In the genomic region with DNA sequence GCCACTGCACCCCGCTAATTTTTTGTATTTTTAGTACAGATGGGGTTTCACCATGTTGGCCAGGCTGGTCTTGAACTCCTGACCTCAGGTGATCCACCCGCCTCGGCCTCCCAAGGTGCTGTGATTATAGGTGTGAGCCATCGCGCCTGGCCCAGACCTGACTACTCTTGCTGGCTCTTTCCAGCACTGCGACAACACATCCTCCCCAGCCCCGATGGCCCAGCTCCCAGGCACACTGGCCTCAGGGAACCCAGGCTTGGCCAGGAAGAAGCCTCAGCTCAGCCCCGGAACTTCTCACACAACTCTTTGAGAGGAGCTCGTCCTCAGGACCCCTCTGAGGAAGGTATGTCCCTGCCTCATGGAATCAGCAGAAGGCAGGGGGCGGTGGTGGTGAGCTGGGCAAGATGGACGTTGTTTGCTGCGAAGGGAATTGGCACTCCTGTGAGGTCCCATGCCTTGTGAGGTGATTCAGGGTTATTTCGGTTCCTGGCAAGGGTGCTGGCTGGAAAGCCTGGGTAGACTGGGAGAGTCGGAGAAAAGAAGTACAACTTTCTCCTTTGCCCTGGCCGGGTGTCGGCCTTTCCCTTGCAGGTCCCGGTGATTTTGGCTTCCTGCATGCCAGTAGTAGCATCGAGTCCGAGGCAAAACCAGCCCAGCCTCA, we compare ENCODE assay signal across 16 cellular contexts. TPM values are rescaled to one million over a fixed set of nuclear protein-coding genes. Genes with fewer than 3 reads are reported as not detected.
"Had no signal": no experiment of that assay in that cellular context is flagged by ENCODE, and none has a peak within 500 bp of the region (broad histone marks: within the 10 kb centered on the region; RNA-seq: fewer than 3 reads in every experiment).

No MANE protein-coding gene starts in this region.

- H3K4me3 Mint-ChIP-seq: immature natural killer cell; naive thymus-derived CD4-positive, alpha-beta T cell; nephron progenitor cell; stimulated activated effector memory CD8-positive, alpha-beta T cell treated with anti-CD3 and anti-CD28 coated beads, Interleukin-12 subunit alpha, Interleukin-12 subunit beta, amount 100 ng/mL, for 72 hours had no signal

- H3K27ac Mint-ChIP-seq: immature natural killer cell, nephron progenitor cell had no signal

- DNase-seq: effector CD8-positive, alpha-beta T cell; immature natural killer cell; mammary epithelial cell; naive thymus-derived CD4-positive, alpha-beta T cell; nephron progenitor cell; stimulated activated CD4-positive, alpha-beta T cell treated with anti-CD3 and anti-CD28 coated beads, Interleukin-2, amount 100 ng/mL, for 48 hours; stimulated activated CD8-positive, alpha-beta memory T cell treated with anti-CD3 and anti-CD28 coated beads, Interleukin-4, amount 100 ng/mL, for 48 hours; stimulated activated naive CD8-positive, alpha-beta T cell treated with anti-CD3 and anti-CD28 coated beads, Interleukin-15, Interleukin-2, amounts not matched to agents 100 U/mL and 50 U/mL, for 24 hours; upper lobe of right lung had no signal

- H3K27me3 Mint-ChIP-seq: naive thymus-derived CD4-positive, alpha-beta T cell had no signal

- ATAC-seq: esophagus mucosa; naive thymus-derived CD4-positive, alpha-beta T cell; stimulated activated effector memory CD8-positive, alpha-beta T cell treated with anti-CD3 and anti-CD28 coated beads, Interleukin-12 subunit alpha, Interleukin-12 subunit beta, amount 100 ng/mL, for 72 hours; stimulated activated naive CD8-positive, alpha-beta T cell treated with anti-CD3 and anti-CD28 coated beads, Interleukin-15, Interleukin-2, amounts not matched to agents 100 U/mL and 50 U/mL, for 24 hours; upper lobe of right lung had no signal

- H3K4me3 ChIP-seq: coronary artery, smooth muscle cell, tibial nerve, upper lobe of right lung, vagina had no signal

- H3K9me3 Mint-ChIP-seq: immature natural killer cell; naive thymus-derived CD4-positive, alpha-beta T cell; nephron progenitor cell; stimulated activated effector memory CD8-positive, alpha-beta T cell treated with anti-CD3 and anti-CD28 coated beads, Interleukin-12 subunit alpha, Interleukin-12 subunit beta, amount 100 ng/mL, for 72 hours had no signal

- H3K27ac ChIP-seq: coronary artery, parathyroid adenoma, tibial nerve, upper lobe of right lung, vagina had no signal

- H3K9me3 ChIP-seq: tibial nerve, upper lobe of right lung, vagina had no signal

- H3K27me3 ChIP-seq: tibial nerve, upper lobe of right lung, vagina had no signal

RNA-seq across cellular contexts. Expression of a gene that starts 28.5 kb away (rescaled TPM):
- total RNA-seq: smooth muscle cell had no signal
